In genomic region chr2:101332885-101333766, GRCh38 we compare ENCODE assay signal across 1 cellular context.
TF ChIP-seq lines count a peak whose summit lies in the region.

No MANE protein-coding gene starts in this region.

TF ChIP-seq in HepG2, 621 proteins besides CTCF, POLR2A, EP300 and RAD21 (continued from another document and continues in another):
- TF ChIP-seq, protein P1, sequence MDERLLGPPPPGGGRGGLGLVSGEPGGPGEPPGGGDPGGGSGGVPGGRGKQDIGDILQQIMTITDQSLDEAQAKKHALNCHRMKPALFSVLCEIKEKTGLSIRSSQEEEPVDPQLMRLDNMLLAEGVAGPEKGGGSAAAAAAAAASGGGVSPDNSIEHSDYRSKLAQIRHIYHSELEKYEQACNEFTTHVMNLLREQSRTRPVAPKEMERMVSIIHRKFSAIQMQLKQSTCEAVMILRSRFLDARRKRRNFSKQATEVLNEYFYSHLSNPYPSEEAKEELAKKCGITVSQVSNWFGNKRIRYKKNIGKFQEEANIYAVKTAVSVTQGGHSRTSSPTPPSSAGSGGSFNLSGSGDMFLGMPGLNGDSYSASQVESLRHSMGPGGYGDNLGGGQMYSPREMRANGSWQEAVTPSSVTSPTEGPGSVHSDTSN (CRISPR knock-in tag; IDR thresholded peaks at IDR 0.05): no peak
- TF ChIP-seq CBFB (CRISPR knock-in tag; IDR thresholded peaks at IDR 0.05) (peak; percentile 95), ATAD3A (CRISPR knock-in tag; IDR thresholded peaks at IDR 0.05) (no peak), ZNF816 (CRISPR knock-in tag; IDR thresholded peaks at IDR 0.05; ENCODE audit: borderline replicate concordance) (no peak), RBM39 (IDR thresholded peaks at IDR 0.05; ENCODE audit: low read depth, low read length, poor library complexity, severe bottlenecking) (no peak), GPBP1L1 (CRISPR knock-in tag; IDR thresholded peaks at IDR 0.05) (no peak), REXO4 (CRISPR knock-in tag; IDR thresholded peaks at IDR 0.05; ENCODE audit: borderline replicate concordance) (no peak), SSRP1 (CRISPR knock-in tag; IDR thresholded peaks at IDR 0.05) (no peak), ZNF12 (CRISPR knock-in tag; IDR thresholded peaks at IDR 0.05) (peak; percentile 91), NFRKB (IDR thresholded peaks at IDR 0.05) (no peak), PPARG (CRISPR knock-in tag; conservative IDR thresholded peaks at IDR 0.05) (peak; percentile 76), E2F5 (CRISPR knock-in tag; conservative IDR thresholded peaks at IDR 0.05) (no peak), MED8 (CRISPR knock-in tag; IDR thresholded peaks at IDR 0.05; ENCODE audit: insufficient replicate concordance) (no peak), NONO (IDR thresholded peaks at IDR 0.05) (no peak), NONO (CRISPR knock-in tag; conservative IDR thresholded peaks at IDR 0.05) (0 out of 2 replicates have a peak, but pooled peaks have one; percentile 38), SAFB2 (CRISPR knock-in tag; IDR thresholded peaks at IDR 0.05; ENCODE audit: borderline replicate concordance, low read depth) (no peak), ELF4 (CRISPR knock-in tag; IDR thresholded peaks at IDR 0.05; ENCODE audit: borderline replicate concordance) (no peak), ZNF329 (CRISPR knock-in tag; IDR thresholded peaks at IDR 0.05; ENCODE audit: low read depth) (no peak), THRA (CRISPR knock-in tag; IDR thresholded peaks at IDR 0.05; ENCODE audit: borderline replicate concordance) (peak; percentile 61; the same call in 1 of the 2 replicates), SNAPC2 (CRISPR knock-in tag; IDR thresholded peaks at IDR 0.05) (no peak), ZNF83 (CRISPR knock-in tag; IDR thresholded peaks at IDR 0.05; ENCODE audit: borderline replicate concordance) (no peak), HOMEZ (CRISPR knock-in tag; IDR thresholded peaks at IDR 0.05; ENCODE audit: low read depth) (peak; percentile 75; the same call in 1 of the 2 replicates), NR2F6 (IDR thresholded peaks at IDR 0.05) (peak; percentile 86), NR2F6 (CRISPR knock-in tag; IDR thresholded peaks at IDR 0.05) (peak; percentile 84), ZNF205 (CRISPR knock-in tag; IDR thresholded peaks at IDR 0.05) (peak; percentile 100), ZNF703 (CRISPR knock-in tag; IDR thresholded peaks at IDR 0.05; ENCODE audit: borderline replicate concordance) (no peak), CREB3 (CRISPR knock-in tag; IDR thresholded peaks at IDR 0.05) (no peak), ZNF619 (CRISPR knock-in tag; IDR thresholded peaks at IDR 0.05) (no peak), ZBTB46 (CRISPR knock-in tag; IDR thresholded peaks at IDR 0.05; ENCODE audit: borderline replicate concordance) (no peak), SPEN (CRISPR knock-in tag; IDR thresholded peaks at IDR 0.05; ENCODE audit: low read depth) (no peak), ISX (CRISPR knock-in tag; conservative IDR thresholded peaks at IDR 0.05) (no peak), KDM2A (CRISPR knock-in tag; IDR thresholded peaks at IDR 0.05; ENCODE audit: borderline replicate concordance, low read depth) (no peak), PHF5A (CRISPR knock-in tag; IDR thresholded peaks at IDR 0.05; ENCODE audit: low read depth, unreplicated experiment) (no peak), ZNF609 (CRISPR knock-in tag; IDR thresholded peaks at IDR 0.05; ENCODE audit: borderline replicate concordance) (peak; percentile 75)
- TF ChIP-seq, protein P2, sequence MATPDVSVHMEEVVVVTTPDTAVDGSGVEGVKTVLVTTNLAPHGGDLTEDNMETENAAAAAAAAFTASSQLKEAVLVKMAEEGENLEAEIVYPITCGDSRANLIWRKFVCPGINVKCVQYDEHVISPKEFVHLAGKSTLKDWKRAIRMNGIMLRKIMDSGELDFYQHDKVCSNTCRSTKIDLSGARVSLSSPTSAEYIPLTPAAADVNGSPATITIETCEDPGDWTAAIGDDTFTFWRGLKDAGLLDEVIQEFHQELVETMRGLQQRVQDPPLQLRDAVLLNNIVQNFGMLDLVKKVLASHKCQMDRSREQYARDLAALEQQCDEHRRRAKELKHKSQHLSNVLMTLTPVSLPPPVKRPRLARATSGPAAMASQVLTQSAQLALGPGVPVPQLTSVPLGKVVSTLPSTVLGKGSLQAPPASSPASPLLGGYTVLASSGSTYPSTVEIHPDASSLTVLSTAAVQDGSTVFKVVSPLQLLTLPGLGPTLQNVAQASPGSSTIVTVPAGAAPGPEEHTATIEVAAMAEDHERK (CRISPR knock-in tag; IDR thresholded peaks at IDR 0.05; ENCODE audit: low read depth): no peak
- TF ChIP-seq, protein P3, sequence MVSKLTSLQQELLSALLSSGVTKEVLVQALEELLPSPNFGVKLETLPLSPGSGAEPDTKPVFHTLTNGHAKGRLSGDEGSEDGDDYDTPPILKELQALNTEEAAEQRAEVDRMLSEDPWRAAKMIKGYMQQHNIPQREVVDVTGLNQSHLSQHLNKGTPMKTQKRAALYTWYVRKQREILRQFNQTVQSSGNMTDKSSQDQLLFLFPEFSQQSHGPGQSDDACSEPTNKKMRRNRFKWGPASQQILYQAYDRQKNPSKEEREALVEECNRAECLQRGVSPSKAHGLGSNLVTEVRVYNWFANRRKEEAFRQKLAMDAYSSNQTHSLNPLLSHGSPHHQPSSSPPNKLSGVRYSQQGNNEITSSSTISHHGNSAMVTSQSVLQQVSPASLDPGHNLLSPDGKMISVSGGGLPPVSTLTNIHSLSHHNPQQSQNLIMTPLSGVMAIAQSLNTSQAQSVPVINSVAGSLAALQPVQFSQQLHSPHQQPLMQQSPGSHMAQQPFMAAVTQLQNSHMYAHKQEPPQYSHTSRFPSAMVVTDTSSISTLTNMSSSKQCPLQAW (CRISPR knock-in tag; IDR thresholded peaks at IDR 0.05): no peak
- TF ChIP-seq, protein P4, sequence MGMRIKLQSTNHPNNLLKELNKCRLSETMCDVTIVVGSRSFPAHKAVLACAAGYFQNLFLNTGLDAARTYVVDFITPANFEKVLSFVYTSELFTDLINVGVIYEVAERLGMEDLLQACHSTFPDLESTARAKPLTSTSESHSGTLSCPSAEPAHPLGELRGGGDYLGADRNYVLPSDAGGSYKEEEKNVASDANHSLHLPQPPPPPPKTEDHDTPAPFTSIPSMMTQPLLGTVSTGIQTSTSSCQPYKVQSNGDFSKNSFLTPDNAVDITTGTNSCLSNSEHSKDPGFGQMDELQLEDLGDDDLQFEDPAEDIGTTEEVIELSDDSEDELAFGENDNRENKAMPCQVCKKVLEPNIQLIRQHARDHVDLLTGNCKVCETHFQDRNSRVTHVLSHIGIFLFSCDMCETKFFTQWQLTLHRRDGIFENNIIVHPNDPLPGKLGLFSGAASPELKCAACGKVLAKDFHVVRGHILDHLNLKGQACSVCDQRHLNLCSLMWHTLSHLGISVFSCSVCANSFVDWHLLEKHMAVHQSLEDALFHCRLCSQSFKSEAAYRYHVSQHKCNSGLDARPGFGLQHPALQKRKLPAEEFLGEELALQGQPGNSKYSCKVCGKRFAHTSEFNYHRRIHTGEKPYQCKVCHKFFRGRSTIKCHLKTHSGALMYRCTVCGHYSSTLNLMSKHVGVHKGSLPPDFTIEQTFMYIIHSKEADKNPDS (CRISPR knock-in tag; IDR thresholded peaks at IDR 0.05): no peak
- TF ChIP-seq, protein P5, sequence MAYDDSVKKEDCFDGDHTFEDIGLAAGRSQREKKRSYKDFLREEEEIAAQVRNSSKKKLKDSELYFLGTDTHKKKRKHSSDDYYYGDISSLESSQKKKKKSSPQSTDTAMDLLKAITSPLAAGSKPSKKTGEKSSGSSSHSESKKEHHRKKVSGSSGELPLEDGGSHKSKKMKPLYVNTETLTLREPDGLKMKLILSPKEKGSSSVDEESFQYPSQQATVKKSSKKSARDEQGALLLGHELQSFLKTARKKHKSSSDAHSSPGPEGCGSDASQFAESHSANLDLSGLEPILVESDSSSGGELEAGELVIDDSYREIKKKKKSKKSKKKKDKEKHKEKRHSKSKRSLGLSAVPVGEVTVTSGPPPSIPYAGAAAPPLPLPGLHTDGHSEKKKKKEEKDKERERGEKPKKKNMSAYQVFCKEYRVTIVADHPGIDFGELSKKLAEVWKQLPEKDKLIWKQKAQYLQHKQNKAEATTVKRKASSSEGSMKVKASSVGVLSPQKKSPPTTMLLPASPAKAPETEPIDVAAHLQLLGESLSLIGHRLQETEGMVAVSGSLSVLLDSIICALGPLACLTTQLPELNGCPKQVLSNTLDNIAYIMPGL (CRISPR knock-in tag; IDR thresholded peaks at IDR 0.05; ENCODE audit: borderline replicate concordance in 1 of 2, low read depth in 1 of 2): no peak
